10 cellular contexts compared by ENCODE assay signal in genomic region chr11:45089251-45089650, GRCh38. TPM values are rescaled to one million over a fixed set of nuclear protein-coding genes. Genes with fewer than 3 reads are reported as not detected.
DNase-seq lines count a peak whose midpoint lies in the region; TF ChIP-seq lines count a peak whose summit lies in the region.
"Had no signal": no experiment of that assay in that cellular context is flagged by ENCODE, and none has a peak within 500 bp of the region (broad histone marks: within the 10 kb centered on the region; RNA-seq: fewer than 3 reads in every experiment).

No MANE protein-coding gene starts in this region.

- H3K27me3 ChIP-seq in hepatocyte = no peaks in the 10 kb centered on the region
- no peaks in the 10 kb centered on the region for H3K27me3 ChIP-seq in stomach

- H3K9me3 ChIP-seq in hepatocyte (ENCODE audit: low read depth) (no peaks in the 10 kb centered on the region), stomach (no peaks in the 10 kb centered on the region)

- WGBS in hepatocyte (ENCODE audit: low lambda C conversion rate, missing lambda C conversion rate) = 64% methylated on average over 2 of the region's 2 CpGs
- 39 to 56% (median 46%) methylated on average over 2 of the region's 2 CpGs for WGBS in stomach, 5 donors

- no peaks in the 10 kb centered on the region for H3K79me2 ChIP-seq in hepatocyte

- H3K4me3 ChIP-seq in hepatocyte (no peak overlapping the region), stomach (no peak overlapping the region)

- H3K4me3 Mint-ChIP-seq in MCF 10A (ENCODE audit: unreplicated experiment) = no peak overlapping the region
- H3K4me3 Mint-ChIP-seq: dendritic cell treated with granulocyte-macrophage colony-stimulating factor and Interleukin-4, amounts not matched to agents 40 ng/mL and 50 ng/mL, for 4 days had no signal

- peaks cover 41% of the 10 kb centered on the region for H3K4me1 Mint-ChIP-seq in MCF 10A (ENCODE audit: insufficient read depth, unreplicated experiment)

- H3K27ac Mint-ChIP-seq in MCF 10A (ENCODE audit: low read depth, unreplicated experiment) = peak overlapping the region; percentile 89
- H3K27ac Mint-ChIP-seq: dendritic cell treated with granulocyte-macrophage colony-stimulating factor and Interleukin-4, amounts not matched to agents 40 ng/mL and 50 ng/mL, for 4 days had no signal

- peak overlapping the region; percentile 76 for H3K27ac ChIP-seq in hepatocyte
- peak overlapping the region in 4 of 5 donors; percentile 64 to 81 (median 77) for H3K27ac ChIP-seq in stomach
- H3K27ac ChIP-seq: VCaP had no signal

- peak; percentile 99 for DNase-seq in HCEC 1CT
- DNase-seq in MCF 10A (ENCODE audit: unreplicated experiment) = peak; percentile 86
- no peak for DNase-seq in hepatocyte (ENCODE audit: low spot score)
- DNase-seq in stomach = peak; percentile 33
- DNase-seq in NCI-H146 treated with DMSO at 0.1 percent for 48 hours (lab: John Stamatoyannopoulos, UW; ENCODE audit: unreplicated experiment) = no peak
- DNase-seq in HEK293T (ENCODE audit: extremely low spot score) = no peak
- no peak for DNase-seq in NCI-H345 (lab: John Stamatoyannopoulos, UW)
- no peak for DNase-seq in HT-29 (ENCODE audit: low spot score)

- TF ChIP-seq EP300 in stomach (IDR thresholded peaks at IDR 0.05) = no peak

- intact Hi-C loops in MCF 10A (cut with micrococcal nuclease) = loop anchor here (1.0 kb wide), 2 partner anchors 8 to 43 kb away; no protein-coding TSS in a partner anchor
- intact Hi-C loops in stomach (cut with DNase I; ENCODE audit: low total_unique reads) = no loop called here

- no peaks in the 10 kb centered on the region for H4K20me1 ChIP-seq in hepatocyte (ENCODE audit: insufficient read depth, poor library complexity, severe bottlenecking)

- no peak overlapping the region for H3K4me2 ChIP-seq in hepatocyte

- H3K36me3 Mint-ChIP-seq in MCF 10A (ENCODE audit: insufficient read depth, unreplicated experiment) = peaks cover 6% of the 10 kb centered on the region

- peaks cover 15% of the 10 kb centered on the region for H3K4me1 ChIP-seq in hepatocyte (ENCODE audit: insufficient read depth)
- H3K4me1 ChIP-seq in stomach = peaks cover 0 to 35% (median 20%) of the 10 kb centered on the region in 4 donors

- H3K36me3 ChIP-seq in hepatocyte (replicated peaks; ENCODE audit: insufficient read depth, low read depth) (no peaks in the 10 kb centered on the region), stomach (no peaks in the 10 kb centered on the region)

- no peak overlapping the region for H2AFZ ChIP-seq in hepatocyte

- peaks cover 12% of the 10 kb centered on the region for H3K9me3 Mint-ChIP-seq in MCF 10A (ENCODE audit: unreplicated experiment)
- H3K9me3 Mint-ChIP-seq: dendritic cell treated with granulocyte-macrophage colony-stimulating factor and Interleukin-4, amounts not matched to agents 40 ng/mL and 50 ng/mL, for 4 days had no signal

- POLR2A ChIA-PET in MCF 10A (lab: Yijun Ruan, JAX) (interaction anchor here (1.0 to 2.6 kb wide), 2 partner anchors 8 to 9 kb away, joined by 3 to 15 read pairs; no protein-coding TSS in a partner anchor), HEK293T (lab: Yijun Ruan, JAX) (no interaction called here)

- no TSS peak for BruUV-seq in MCF 10A (replicated peaks; lab: Mats Ljungman, UMichigan)

- H3K27me3 Mint-ChIP-seq in MCF 10A (ENCODE audit: insufficient read depth, unreplicated experiment) = no peaks in the 10 kb centered on the region

- CTCF ChIA-PET in MCF 10A (lab: Yijun Ruan, JAX) (interaction anchor here (1.2 to 3.2 kb wide), 3 partner anchors 9 to 153 kb away, joined by 3 to 30 read pairs (median 4); no protein-coding TSS in a partner anchor), HEK293T (lab: Yijun Ruan, JAX) (no interaction called here)

- no peak for TF ChIP-seq POLR2A in stomach (IDR thresholded peaks at IDR 0.05)

- TF ChIP-seq CTCF in MCF 10A (IDR thresholded peaks at IDR 0.05; ENCODE audit: unreplicated experiment) = no peak
- TF ChIP-seq CTCF in hepatocyte (IDR thresholded peaks at IDR 0.05; ENCODE audit: poor library complexity) = no peak
- no peak for TF ChIP-seq CTCF in stomach (IDR thresholded peaks at IDR 0.05)

- H3K9me2 ChIP-seq in hepatocyte (replicated peaks; ENCODE audit: insufficient read depth) = no peaks in the 10 kb centered on the region

TF ChIP-seq in HEK293T, 16 proteins besides CTCF, POLR2A, EP300 and RAD21:
- no peak for TF ChIP-seq NFRKB (IDR thresholded peaks at IDR 0.05)
- no peak for TF ChIP-seq FOXK2 (IDR thresholded peaks at IDR 0.05)
- TF ChIP-seq SP1 (IDR thresholded peaks at IDR 0.05) = no peak
- TF ChIP-seq L3MBTL2 (conservative IDR thresholded peaks at IDR 0.05) = no peak
- TF ChIP-seq LEF1 (IDR thresholded peaks at IDR 0.05; ENCODE audit: borderline replicate concordance) = no peak
- TF ChIP-seq SUZ12 (IDR thresholded peaks at IDR 0.05) = no peak
- no peak for TF ChIP-seq ELF4 (IDR thresholded peaks at IDR 0.05)
- no peak for TF ChIP-seq ZNF384 (IDR thresholded peaks at IDR 0.05)
- no peak for TF ChIP-seq FOXA1 (IDR thresholded peaks at IDR 0.05)
- no peak for TF ChIP-seq ARNT (IDR thresholded peaks at IDR 0.05)
- no peak for TF ChIP-seq CTBP1 (IDR thresholded peaks at IDR 0.05; ENCODE audit: borderline replicate concordance)
- no peak for TF ChIP-seq TARDBP (IDR thresholded peaks at IDR 0.05)
- TF ChIP-seq HDGF (IDR thresholded peaks at IDR 0.05; ENCODE audit: borderline replicate concordance) = no peak
- no peak for TF ChIP-seq BHLHE40 (IDR thresholded peaks at IDR 0.05; ENCODE audit: borderline replicate concordance)
- no peak for TF ChIP-seq PKNOX1 (IDR thresholded peaks at IDR 0.05)

RNA-seq across cellular contexts. Expression of gene PRDM11, which starts 57.2 kb away (rescaled TPM):
- 4.0 and 4.9 TPM in 2 replicates for total RNA-seq in MCF 10A (2022)
- total RNA-seq in hepatocyte = 15.0 and 25.0 TPM in 2 replicates
- polyA plus RNA-seq in hepatocyte = 8.8 and 11.2 TPM in 2 replicates
- total RNA-seq in stomach = 100 to 1,000 TPM in 1 of 5 donors, 10 to 100 TPM in 3, 1 to 10 TPM in 1; 4.5 to 139 (median 14.2) TPM
- polyA plus RNA-seq in stomach = 1 to 10 TPM; 1.2 to 3.5 (median 2.6) TPM
- 2.0 and 3.7 TPM in 2 replicates for total RNA-seq in HT-29 (2014; rRNA removed; shearing (Covaris generic))

Comparison
In these comparisons a context has a peak if more than half of its experiments do, and no peak if none do; other contexts are left out.
1. DNase-seq: peak in HCEC 1CT (single experiment), MCF 10A (single experiment) and stomach (single experiment); none in hepatocyte (single experiment), NCI-H146 treated with DMSO at 0.1 percent for 48 hours (single experiment), HEK293T (single experiment), NCI-H345 (single experiment) and HT-29 (single experiment).